Comparison of ENCODE assay signal across 8 cellular contexts in genomic region chr21:46229133-46229922, GRCh38. TPM values are rescaled to one million over a fixed set of nuclear protein-coding genes. Genes with fewer than 3 reads are reported as not detected.
A peak's percentile ranks its signal among the peaks of the same experiment; 100 is the strongest.
DNase-seq lines count a peak whose midpoint lies in the region; ATAC-seq and TF ChIP-seq lines count a peak whose summit lies in the region.

No MANE protein-coding gene starts in this region.

- H3K9ac ChIP-seq in fibroblast of lung (ENCODE audit: insufficient read depth, low read length) = peak overlapping the region; percentile 62

- H3K4me3 Mint-ChIP-seq in IgD-negative memory B cell = peak overlapping the region; percentile 62 to 100 (median 94)

- peaks cover 23 to 37% (median 23%) of the 10 kb centered on the region in 3 donors for H3K4me1 Mint-ChIP-seq in IgD-negative memory B cell

- peak overlapping the region; percentile 56 to 68 (median 60) for H3K4me3 ChIP-seq in fibroblast of lung (replicated peaks in 1 of 4; ENCODE audit: control extremely low read depth in 1 of 4, insufficient read depth in 1 of 4, low read depth in 3 of 4, low read length in 4 of 4)

- peak overlapping the region; percentile 85 for H3K4me2 ChIP-seq in fibroblast of lung (ENCODE audit: extremely low read depth, insufficient read depth, low read length)

- peaks cover 41% of the 10 kb centered on the region for H3K79me2 ChIP-seq in fibroblast of lung (ENCODE audit: control insufficient read depth, insufficient read depth, low read length)

- peaks cover 1% of the 10 kb centered on the region for H3K36me3 Mint-ChIP-seq in IgD-negative memory B cell

- peak; percentile 20 for ATAC-seq in GM21381 (IDR thresholded peaks at IDR 0.05; ENCODE audit: unreplicated experiment)
- peak; percentile 50 for ATAC-seq in omental fat pad (ENCODE audit: low FRiP score)
- no peak for ATAC-seq in HG03378 (IDR thresholded peaks at IDR 0.05; ENCODE audit: unreplicated experiment)
- no peak for ATAC-seq in GM18858 (IDR thresholded peaks at IDR 0.05; ENCODE audit: unreplicated experiment)

- DNase-seq in GM03348 (ENCODE audit: low spot score) (peak; percentile 42), T-helper 2 cell (peak in 3 of 5 experiments; percentile 29 to 51 (median 33)), fibroblast of lung (ENCODE audit: low read depth in 2 of 2) (no peak), omental fat pad (ENCODE audit: low spot score) (no peak)

- H3K9me3 ChIP-seq in fibroblast of lung (ENCODE audit: control insufficient read depth, insufficient read depth, low read depth, low read length) = no peaks in the 10 kb centered on the region

- no peaks in the 10 kb centered on the region for H3K27me3 Mint-ChIP-seq in IgD-negative memory B cell

- no peak overlapping the region for H3K27ac ChIP-seq in fibroblast of lung (ENCODE audit: insufficient read depth, low read length)

- TF ChIP-seq CTCF in fibroblast of lung (conservative IDR thresholded peaks at IDR 0.05 in 1 of 2, IDR thresholded peaks at IDR 0.05 in 1 of 2; ENCODE audit: low read depth in 1 of 2, low read length in 2 of 2) = peak; percentile 20 to 46
- no peak for TF ChIP-seq CTCF in omental fat pad (IDR thresholded peaks at IDR 0.05)

- peak overlapping the region; percentile 74 for H2AFZ ChIP-seq in fibroblast of lung (ENCODE audit: low read length)

- peaks cover 0 to 6% (median 0%) of the 10 kb centered on the region in 3 donors for H3K9me3 Mint-ChIP-seq in IgD-negative memory B cell

- H3K27me3 ChIP-seq in fibroblast of lung (ENCODE audit: control insufficient read depth, insufficient read depth, low read length) = no peaks in the 10 kb centered on the region

- peaks cover 2% of the 10 kb centered on the region for H3K36me3 ChIP-seq in fibroblast of lung (ENCODE audit: control insufficient read depth, insufficient read depth, low read length)

- no peaks in the 10 kb centered on the region for H4K20me1 ChIP-seq in fibroblast of lung (ENCODE audit: control insufficient read depth, extremely low read depth, insufficient read depth, low read length)

- H3K4me1 ChIP-seq in fibroblast of lung (ENCODE audit: control insufficient read depth, extremely low read depth, insufficient read depth, low read length) = peaks cover 9% of the 10 kb centered on the region

- H3K27ac Mint-ChIP-seq in IgD-negative memory B cell = peak overlapping the region; percentile 42 to 92 (median 75)

RNA-seq across cellular contexts. Expression of gene LSS, which starts 0.8 kb away (rescaled TPM):
- 13.5 TPM for polyA plus RNA-seq in IgD-negative memory B cell
- total RNA-seq in fibroblast of lung = 106 and 252 TPM in 2 replicates
- polyA plus RNA-seq in fibroblast of lung = 90.0 and 97.6 TPM in 2 replicates
- polyA plus RNA-seq in fibroblast of lung (2012) = 137 and 141 TPM in 2 replicates
- polyA minus RNA-seq in fibroblast of lung (ENCODE audit: low replicate concordance) = 371 and 392 TPM in 2 replicates
- total RNA-seq in omental fat pad = 100 to 1,000 TPM in 2 of 4 donors, 10 to 100 TPM in 2; 94.8 to 122 (median 108) TPM

RNA-seq across cellular contexts. Expression of gene SPATC1L, which starts 45.1 kb away (rescaled TPM):
- polyA plus RNA-seq in IgD-negative memory B cell (15.0 TPM), fibroblast of lung (2.9 and 4.4 TPM in 2 replicates)
- total RNA-seq in fibroblast of lung (5.4 and 9.6 TPM in 2 replicates), omental fat pad (1 to 10 TPM in 3 of 4 donors, under 1 TPM in 1; 0.96 to 8.0 (median 2.8) TPM)
- polyA plus RNA-seq in fibroblast of lung (2012) = 12.2 and 25.0 TPM in 2 replicates
- polyA minus RNA-seq in fibroblast of lung (ENCODE audit: low replicate concordance) = 6.7 and 13.7 TPM in 2 replicates

RNA-seq across cellular contexts. Expression of gene MCM3AP, which starts 56.1 kb away (rescaled TPM):
- polyA plus RNA-seq in IgD-negative memory B cell (48.5 TPM), fibroblast of lung (40.4 and 52.4 TPM in 2 replicates)
- total RNA-seq in fibroblast of lung (64.6 and 71.9 TPM in 2 replicates), omental fat pad (100 to 1,000 TPM in 1 of 4 donors, 10 to 100 TPM in 3; 63.8 to 129 (median 76.6) TPM)
- polyA plus RNA-seq in fibroblast of lung (2012) = 42.3 and 46.0 TPM in 2 replicates
- 60.8 and 91.0 TPM in 2 replicates for polyA minus RNA-seq in fibroblast of lung (ENCODE audit: low replicate concordance)

RNA-seq across cellular contexts. Expression of gene YBEY, which starts 56.8 kb away (rescaled TPM):
- polyA plus RNA-seq in IgD-negative memory B cell (33.8 TPM), fibroblast of lung (18.6 and 22.5 TPM in 2 replicates)
- total RNA-seq in fibroblast of lung (15.9 and 23.6 TPM in 2 replicates), omental fat pad (10 to 100 TPM in 1 of 4 donors, 1 to 10 TPM in 3; 5.4 to 12.7 (median 9.3) TPM)
- 16.1 and 16.9 TPM in 2 replicates for polyA plus RNA-seq in fibroblast of lung (2012)
- polyA minus RNA-seq in fibroblast of lung (ENCODE audit: low replicate concordance) = 9.3 TPM in 1 of 2 replicates, not detected in the other

Comparison
In these comparisons a context has a peak if more than half of its experiments do, and no peak if none do; other contexts are left out.
1. DNase-seq: peak in GM03348 (single experiment) and T-helper 2 cell (3 of 5); none in fibroblast of lung (0 of 2) and omental fat pad (single experiment).
2. ATAC-seq: peak in GM21381 (single experiment) and omental fat pad (single experiment); none in HG03378 (single experiment) and GM18858 (single experiment).
3. CTCF ChIP-seq: peak in fibroblast of lung (2 of 2); none in omental fat pad (0 of 3).